Comparison of ENCODE assay signal across 27 cellular contexts in the genomic region with DNA sequence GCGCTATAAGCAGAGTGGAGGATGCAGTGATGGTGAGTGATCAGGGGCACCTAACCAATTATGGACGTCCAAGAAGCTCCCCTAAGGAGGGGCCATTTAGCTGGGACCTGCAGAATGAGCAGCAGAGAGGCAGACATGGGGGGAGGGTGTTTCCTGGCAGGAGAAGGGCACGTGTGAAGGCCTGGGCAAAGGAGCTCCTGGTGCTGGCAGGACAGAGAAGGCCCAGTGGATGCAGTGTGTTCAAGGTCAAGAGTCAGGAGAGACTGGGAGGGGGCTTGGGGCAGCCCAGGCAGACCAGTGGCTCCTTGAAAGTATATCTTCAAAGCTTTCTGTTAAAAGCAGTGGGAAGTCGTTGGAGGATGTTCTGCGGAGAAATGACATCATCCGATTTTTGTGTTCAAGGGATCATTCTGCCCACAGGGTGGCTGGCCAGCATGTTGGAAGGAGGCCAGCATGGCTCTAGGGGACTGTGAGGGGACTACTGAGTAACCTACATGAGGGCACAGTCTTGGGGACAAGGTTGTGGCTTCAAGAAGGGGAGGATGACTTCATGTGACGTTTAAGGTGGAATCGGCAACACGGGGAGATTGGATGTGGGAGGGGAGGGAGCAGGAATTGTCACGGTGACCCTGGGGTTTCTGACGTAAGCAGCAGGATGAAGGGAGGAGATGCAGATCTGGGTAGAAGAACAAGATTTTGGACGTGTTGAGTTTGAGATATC. TPM values are rescaled to one million over a fixed set of nuclear protein-coding genes. Genes with fewer than 3 reads are reported as not detected.
DNase-seq lines count a peak whose midpoint lies in the region; ATAC-seq and TF ChIP-seq lines count a peak whose summit lies in the region.
"Had no signal": no experiment of that assay in that cellular context is flagged by ENCODE, and none has a peak within 500 bp of the region (broad histone marks: within the 10 kb centered on the region; RNA-seq: fewer than 3 reads in every experiment).

No MANE protein-coding gene starts in this region.

- H3K27me3 ChIP-seq in stomach = peaks cover 0 to 14% (median 0%) of the 10 kb centered on the region in 3 donors
- H3K27me3 ChIP-seq: breast epithelium, colonic mucosa had no signal

- intact Hi-C loops in stomach (cut with DNase I; ENCODE audit: low total_unique reads) = no loop called here

- H3K4me1 ChIP-seq in stomach = peaks cover 0 to 13% (median 3%) of the 10 kb centered on the region in 4 donors
- H3K4me1 ChIP-seq: breast epithelium, colonic mucosa had no signal

- no peak for ATAC-seq in GM19023 (IDR thresholded peaks at IDR 0.05; ENCODE audit: unreplicated experiment)
- no peak for ATAC-seq in HG03097 (IDR thresholded peaks at IDR 0.05; ENCODE audit: low FRiP score, unreplicated experiment)
- no peak for ATAC-seq in GM19351 (IDR thresholded peaks at IDR 0.05; ENCODE audit: unreplicated experiment)
- ATAC-seq: effector memory CD8-positive, alpha-beta T cell; PC-3 had no signal

- H3K27ac ChIP-seq in VCaP (peak overlapping the region; percentile 46; the same call in 1 of the 2 replicates), stomach (peak overlapping the region in 3 of 5 donors; percentile 50 to 71 (median 68))
- H3K27ac ChIP-seq: colonic mucosa had no signal

- no peak for TF ChIP-seq POLR2A in stomach (IDR thresholded peaks at IDR 0.05)

- no peaks in the 10 kb centered on the region for H3K36me3 Mint-ChIP-seq in nephron progenitor cell (ENCODE audit: low read depth)
- H3K36me3 Mint-ChIP-seq: CD14-positive monocyte had no signal

- TF ChIP-seq CTCF in VCaP (conservative IDR thresholded peaks at IDR 0.05) (no peak), nephron progenitor cell (IDR thresholded peaks at IDR 0.05) (no peak), stomach (IDR thresholded peaks at IDR 0.05) (no peak)

- DNase-seq in ecto neural progenitor cell (ENCODE audit: low spot score) (peak; percentile 25), nephron progenitor cell (no peak), stomach (peak; percentile 13), CD1c-positive myeloid dendritic cell (ENCODE audit: extremely low spot score) (no peak)
- DNase-seq: activated CD4-positive, alpha-beta T cell treated with anti-CD3 and anti-CD28 coated beads for 4 hours; activated naive CD4-positive, alpha-beta T cell treated with anti-CD3 and anti-CD28 coated beads, Interleukin-2, amount 50 U/mL, for 16 hours; amygdala; colonic mucosa; effector memory CD8-positive, alpha-beta T cell; HFFc6; NCI-H510A; NK-92 treated with Interleukin-12 subunit alpha and Interleukin-12 subunit beta, amount 100 ng/mL, for 24 hours; PC-3; Right ventricle myocardium superior; stimulated activated CD4-positive, alpha-beta T cell treated with anti-CD3 and anti-CD28 coated beads, Interleukin-2, amount 100 ng/mL, for 48 hours had no signal

- H3K27me3 Mint-ChIP-seq in nephron progenitor cell (ENCODE audit: low read depth, poor library complexity) = peaks cover 19% of the 10 kb centered on the region

- H3K27ac Mint-ChIP-seq in nephron progenitor cell = peak overlapping the region; percentile 62
- H3K27ac Mint-ChIP-seq: activated T-helper 1 cell treated with anti-CD3 and anti-CD28 coated beads, Interleukin-12 subunit alpha, Interleukin-12 subunit beta, Interleukin-2, Interleukin-4 antibody, amounts not matched to agents 30 ng/mL and 10 ng/mL and 1 ng/mL, durations not matched to agents 14 hours and 24 hours and 36 hours; CD14-positive monocyte; HFFc6 had no signal

- no peak overlapping the region for H3K4me3 Mint-ChIP-seq in nephron progenitor cell
- H3K4me3 Mint-ChIP-seq: activated T-helper 1 cell treated with anti-CD3 and anti-CD28 coated beads, Interleukin-12 subunit alpha, Interleukin-12 subunit beta, Interleukin-2, Interleukin-4 antibody, amounts not matched to agents 30 ng/mL and 10 ng/mL and 1 ng/mL, durations not matched to agents 14 hours and 24 hours and 36 hours; CD14-positive monocyte; effector memory CD8-positive, alpha-beta T cell; HFFc6 had no signal

- peaks cover 51% of the 10 kb centered on the region for H3K4me1 Mint-ChIP-seq in nephron progenitor cell

- no peaks in the 10 kb centered on the region for H3K9me3 Mint-ChIP-seq in nephron progenitor cell
- H3K9me3 Mint-ChIP-seq: activated T-helper 1 cell treated with anti-CD3 and anti-CD28 coated beads, Interleukin-12 subunit alpha, Interleukin-12 subunit beta, Interleukin-2, Interleukin-4 antibody, amounts not matched to agents 30 ng/mL and 10 ng/mL and 1 ng/mL, durations not matched to agents 14 hours and 24 hours and 36 hours; CD14-positive monocyte; effector memory CD8-positive, alpha-beta T cell; HFFc6 had no signal

- 76 to 83% (median 78%) methylated on average over 12 of the region's 12 CpGs for WGBS in stomach, 5 donors

- no peaks in the 10 kb centered on the region for H3K9me3 ChIP-seq in stomach
- H3K9me3 ChIP-seq: breast epithelium, colonic mucosa had no signal

- TF ChIP-seq EP300 in stomach (IDR thresholded peaks at IDR 0.05) = no peak

- no peak overlapping the region for H3K4me3 ChIP-seq in stomach
- H3K4me3 ChIP-seq: breast epithelium, colonic mucosa had no signal

- no peaks in the 10 kb centered on the region for H3K36me3 ChIP-seq in stomach
- H3K36me3 ChIP-seq: breast epithelium, colonic mucosa had no signal

RNA-seq across cellular contexts. Expression of a gene that starts 9.0 kb away (rescaled TPM):
- 1 to 10 TPM in 1 of 5 donors, not detected in 4; 1.8 TPM for total RNA-seq in stomach
- 1 to 10 TPM in 1 of 3 donors, not detected in 2; 1.8 TPM for polyA plus RNA-seq in stomach
- total RNA-seq: activated T-helper 1 cell treated with anti-CD3 and anti-CD28 coated beads, Interleukin-12 subunit alpha, Interleukin-12 subunit beta, Interleukin-2, Interleukin-4 antibody, amounts not matched to agents 30 ng/mL and 10 ng/mL and 1 ng/mL, durations not matched to agents 14 hours and 24 hours and 36 hours; breast epithelium; colonic mucosa; fibroblast of villous mesenchyme; HFFc6; myocyte; omental fat pad; PC-3; Right ventricle myocardium superior; T-helper 2 cell treated with Interferon-gamma antibody and Interleukin-4, amounts not matched to agents 100 ng/mL and 5 ng/mL, for 36 hours had no signal
- polyA plus RNA-seq: CD14-positive monocyte, esophagus had no signal

RNA-seq across cellular contexts. Expression of a gene that starts 42.4 kb away (rescaled TPM):
- total RNA-seq in stomach = 10 to 100 TPM in 1 of 5 donors, 1 to 10 TPM in 3, under 1 TPM in 1; 0.87 to 22.8 (median 2.0) TPM
- polyA plus RNA-seq in stomach = 1 to 10 TPM in 2 of 3 donors, under 1 TPM in 1; 0.62 to 2.8 (median 1.8) TPM
- total RNA-seq: activated T-helper 1 cell treated with anti-CD3 and anti-CD28 coated beads, Interleukin-12 subunit alpha, Interleukin-12 subunit beta, Interleukin-2, Interleukin-4 antibody, amounts not matched to agents 30 ng/mL and 10 ng/mL and 1 ng/mL, durations not matched to agents 14 hours and 24 hours and 36 hours; HFFc6; T-helper 2 cell treated with Interferon-gamma antibody and Interleukin-4, amounts not matched to agents 100 ng/mL and 5 ng/mL, for 36 hours had no signal
- polyA plus RNA-seq: CD14-positive monocyte had no signal

Comparison
In these comparisons a context has a peak if more than half of its experiments do, and no peak if none do; other contexts are left out.
1. DNase-seq: peak in ecto neural progenitor cell (single experiment) and stomach (single experiment); none in nephron progenitor cell (single experiment) and CD1c-positive myeloid dendritic cell (single experiment).